In the genomic region with DNA sequence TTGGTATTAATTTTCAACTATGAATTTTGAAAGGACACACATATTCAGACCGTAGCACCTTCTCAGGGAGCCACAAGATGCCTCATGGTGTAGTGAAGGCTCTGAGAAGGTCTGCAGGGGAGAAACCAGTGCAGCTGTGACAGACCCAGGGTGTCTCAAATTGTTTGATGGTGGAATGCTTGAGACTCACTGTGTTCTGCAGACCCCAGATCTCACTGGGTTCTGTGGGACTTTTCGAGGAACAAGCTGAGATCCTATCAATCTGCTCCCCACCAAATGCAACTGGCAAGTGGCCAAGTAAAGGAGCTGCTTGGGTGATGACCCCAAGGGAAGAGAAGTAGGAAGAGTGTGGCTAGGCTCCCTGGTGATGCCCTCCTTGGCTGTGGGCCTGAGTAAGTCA, we compare ENCODE assay signal across 23 cellular contexts.
DNase-seq lines count a peak whose midpoint lies in the region; ATAC-seq and TF ChIP-seq lines count a peak whose summit lies in the region.
"Had no signal": no experiment of that assay in that cellular context is flagged by ENCODE, and none has a peak within 500 bp of the region (broad histone marks: within the 10 kb centered on the region; RNA-seq: fewer than 3 reads in every experiment).

No MANE protein-coding gene starts in this region.

- ATAC-seq in right cardiac atrium (no peak), GM19395 (IDR thresholded peaks at IDR 0.05; ENCODE audit: unreplicated experiment) (no peak)
- ATAC-seq: GM12878, T-helper 17 cell had no signal

- no peaks in the 10 kb centered on the region for H3K36me3 ChIP-seq in right atrium auricular region
- no peaks in the 10 kb centered on the region for H3K36me3 ChIP-seq in colonic mucosa
- H3K36me3 ChIP-seq: neutrophil, thoracic aorta had no signal

- H3K4me3 ChIP-seq in right atrium auricular region (no peak overlapping the region), right cardiac atrium (ENCODE audit: low read length) (no peak overlapping the region), colonic mucosa (no peak overlapping the region)
- H3K4me3 ChIP-seq: GM12878, thoracic aorta had no signal

- WGBS in right cardiac atrium, result 94% methylated on average over 2 of the region's 2 CpGs

- TF ChIP-seq CTCF in right atrium auricular region (IDR thresholded peaks at IDR 0.05), result no peak
- TF ChIP-seq CTCF in colonic mucosa (IDR thresholded peaks at IDR 0.05), result no peak

- DNase-seq in right atrium auricular region (ENCODE audit: low spot score) (peak; percentile 47), right cardiac atrium (no peak), colonic mucosa (peak; percentile 10), posterior vena cava (ENCODE audit: low spot score) (peak; percentile 10), ureter (ENCODE audit: low spot score) (peak; percentile 27), NCI-H526 treated with DMSO at 0.1 percent for 48 hours (lab: John Stamatoyannopoulos, UW) (no peak), erythroblast (lab: John Stamatoyannopoulos, UW) (no peak)
- DNase-seq: activated CD4-positive, alpha-beta T cell treated with anti-CD3 and anti-CD28 coated beads, Interleukin-2, amount 10 ng/mL, durations not matched to agents 7 days and 5 days; activated gamma-delta T cell treated with Interleukin-2 at 50 U/mL for 16 hours; Calu3; NCI-H1048; NCI-H2029; NCI-H2227 treated with DMSO at 0.1 percent for 48 hours; NCI-H748 treated with DMSO at 0.1 percent for 48 hours; SK-N-SH; stimulated activated CD4-positive, alpha-beta T cell treated with anti-CD3 and anti-CD28 coated beads, Interleukin-4, amount 100 ng/mL, for 24 hours; stimulated activated naive CD4-positive, alpha-beta T cell; T-helper 17 cell had no signal

- H3K27ac ChIP-seq in right atrium auricular region, result no peak overlapping the region
- H3K27ac ChIP-seq in right cardiac atrium (ENCODE audit: low read length), result no peak overlapping the region
- H3K27ac ChIP-seq in colonic mucosa, result no peak overlapping the region
- H3K27ac ChIP-seq: C4-2B, neutrophil, thoracic aorta had no signal

- TF ChIP-seq POLR2A in erythroblast (IDR thresholded peaks at IDR 0.05; ENCODE audit: low read length), result no peak

- H3K9me3 ChIP-seq in right atrium auricular region (no peaks in the 10 kb centered on the region), right cardiac atrium (ENCODE audit: control insufficient read depth, low read length) (no peaks in the 10 kb centered on the region), colonic mucosa (no peaks in the 10 kb centered on the region)
- H3K9me3 ChIP-seq: neutrophil, SK-N-SH, thoracic aorta had no signal

- H3K27me3 ChIP-seq in right atrium auricular region (no peaks in the 10 kb centered on the region), right cardiac atrium (ENCODE audit: control insufficient read depth, insufficient read depth) (no peaks in the 10 kb centered on the region), colonic mucosa (no peaks in the 10 kb centered on the region)
- H3K27me3 ChIP-seq: neutrophil had no signal

- intact Hi-C loops in right cardiac atrium (cut with DNase I) (no loop called here), colonic mucosa (cut with DNase I) (no loop called here), posterior vena cava (cut with DNase I) (no loop called here)

- no peak overlapping the region for H3K9ac ChIP-seq in colonic mucosa (ENCODE audit: low read depth in 2 of 2, low read length in 2 of 2)
- H3K9ac ChIP-seq: SK-N-SH had no signal

- H3K4me1 ChIP-seq in right atrium auricular region (peaks cover 0 to 9% of the 10 kb centered on the region in 2 donors), right cardiac atrium (ENCODE audit: control insufficient read depth, insufficient read depth, low read length) (no peaks in the 10 kb centered on the region), colonic mucosa (no peaks in the 10 kb centered on the region)

Comparison
In these comparisons a context has a peak if more than half of its experiments do, and no peak if none do; other contexts are left out.
1. DNase-seq: peak in right atrium auricular region (single experiment), colonic mucosa (single experiment), posterior vena cava (single experiment) and ureter (single experiment); none in right cardiac atrium (0 of 3), NCI-H526 treated with DMSO at 0.1 percent for 48 hours (single experiment) and erythroblast (0 of 2).